Comparison of ENCODE assay signal across 19 cellular contexts in genomic region chr2:187415449-187415848, GRCh38. TPM values are rescaled to one million over a fixed set of nuclear protein-coding genes. Genes with fewer than 3 reads are reported as not detected.
DNase-seq lines count a peak whose midpoint lies in the region; ATAC-seq, FAIRE-seq and TF ChIP-seq lines count a peak whose summit lies in the region.
"Had no signal": no experiment of that assay in that cellular context is flagged by ENCODE, and none has a peak within 500 bp of the region (broad histone marks: within the 10 kb centered on the region; RNA-seq: fewer than 3 reads in every experiment).

No MANE protein-coding gene starts in this region.

- H2AFZ ChIP-seq in H1 (ENCODE audit: low read length) (no peak overlapping the region), neuronal stem cell (ENCODE audit: low read length) (no peak overlapping the region)
- H2AFZ ChIP-seq: GM23338 had no signal

- H3K27me3 ChIP-seq in H1 (replicated peaks in 1 of 4; ENCODE audit: control insufficient read depth in 3 of 4, extremely low read depth in 1 of 4, insufficient read depth in 3 of 4, low read length in 3 of 4): no peaks in the 10 kb centered on the region
- no peaks in the 10 kb centered on the region for H3K27me3 ChIP-seq in neuronal stem cell (ENCODE audit: control insufficient read depth in 3 of 3, insufficient read depth in 3 of 3, low read depth in 1 of 3, low read length in 3 of 3)
- no peaks in the 10 kb centered on the region for H3K27me3 ChIP-seq in spleen (replicated peaks in 1 of 7)

- H3K27me3 Mint-ChIP-seq in activated CD4-positive, alpha-beta T cell treated with anti-CD3 and anti-CD28 coated beads for 36 hours: no peaks in the 10 kb centered on the region
- H3K27me3 Mint-ChIP-seq: CD4-positive, alpha-beta memory T cell had no signal

- H3K79me1 ChIP-seq in H1 (ENCODE audit: low read depth, low read length) (no peaks in the 10 kb centered on the region), neuronal stem cell (ENCODE audit: low read depth, low read length) (no peaks in the 10 kb centered on the region)

- H3K79me2 ChIP-seq in H1 (ENCODE audit: control insufficient read depth in 1 of 2, insufficient read depth in 2 of 2, low read length in 2 of 2): no peaks in the 10 kb centered on the region

- no peak overlapping the region for H4K5ac ChIP-seq in H1 (ENCODE audit: insufficient read length, low read depth, low read length)

- CTCF ChIA-PET in H1 (lab: Charles Lee; ENCODE audit: partially characterized antibody): no interaction called here
- CTCF ChIA-PET in activated CD4-positive, alpha-beta T cell treated with anti-CD3 and anti-CD28 coated beads for 36 hours (lab: Charles Lee): no interaction called here

- H2AK5ac ChIP-seq in H1 (ENCODE audit: low read depth, low read length) (no peak overlapping the region), neuronal stem cell (ENCODE audit: low read depth, low read length) (no peak overlapping the region)

- H3K56ac ChIP-seq in H1 (replicated peaks; ENCODE audit: insufficient read length, low read depth, low read length): no peak overlapping the region

- 94% methylated on average over 5 of the region's 5 CpGs; no CpG with 5 or more reads in 1 of the 2 experiments for WGBS in H1 (ENCODE audit: extremely low coverage in 1 of 2, insufficient coverage in 1 of 2, insufficient read length in 1 of 2, insufficient replicate concordance in 2 of 2, low coverage in 1 of 2, low lambda C conversion rate in 2 of 2, missing lambda C conversion rate in 1 of 2), 2 experiments
- WGBS in neuronal stem cell (ENCODE audit: extremely low coverage in 2 of 2, insufficient read length in 2 of 2, insufficient replicate concordance in 1 of 2), 2 donors: no CpG with 5 or more reads among the region's 5 CpGs
- 66 to 91% (median 83%) methylated on average over 5 of the region's 5 CpGs for WGBS in spleen, 5 donors

- H3K36me3 ChIP-seq in H1 (ENCODE audit: control insufficient read depth in 2 of 4, insufficient read depth in 4 of 4, low read length in 3 of 4): no peaks in the 10 kb centered on the region
- no peaks in the 10 kb centered on the region for H3K36me3 ChIP-seq in neuronal stem cell (replicated peaks in 1 of 2; ENCODE audit: control insufficient read depth in 2 of 2, insufficient read depth in 2 of 2, low read length in 2 of 2)
- H3K36me3 ChIP-seq in spleen: no peaks in the 10 kb centered on the region
- H3K36me3 ChIP-seq: HAP-1 had no signal

- no peaks in the 10 kb centered on the region for H3K36me3 Mint-ChIP-seq in activated CD4-positive, alpha-beta T cell treated with anti-CD3 and anti-CD28 coated beads for 36 hours (ENCODE audit: low read depth)
- H3K36me3 Mint-ChIP-seq: CD4-positive, alpha-beta memory T cell had no signal

- no peak for FAIRE-seq in H1 (lab: Jason Lieb, UNC)
- FAIRE-seq: GM12891, GM18507, H54 had no signal

- H3K9me3 Mint-ChIP-seq in activated CD4-positive, alpha-beta T cell treated with anti-CD3 and anti-CD28 coated beads for 36 hours (ENCODE audit: low read depth): peaks cover 2% of the 10 kb centered on the region
- H3K9me3 Mint-ChIP-seq: HFFc6 had no signal

- no peak overlapping the region for H3K27ac Mint-ChIP-seq in activated CD4-positive, alpha-beta T cell treated with anti-CD3 and anti-CD28 coated beads for 36 hours
- H3K27ac Mint-ChIP-seq: CD4-positive, alpha-beta memory T cell; GM23338; HFFc6 had no signal

- H4K20me1 ChIP-seq in H1 (replicated peaks in 1 of 2; ENCODE audit: control insufficient read depth in 1 of 2, insufficient read depth in 2 of 2, low read length in 2 of 2): no peaks in the 10 kb centered on the region

- H3K18ac ChIP-seq in H1 (ENCODE audit: extremely low read depth, low read length) (no peak overlapping the region), neuronal stem cell (ENCODE audit: low read length) (peak overlapping the region; percentile 28)

- POLR2A ChIA-PET in H1 (lab: Charles Lee; ENCODE audit: partially characterized antibody): interaction anchor here (0.6 kb wide), 1 partner anchor 494 kb away, joined by 3 read pairs; no protein-coding TSS in a partner anchor
- POLR2A ChIA-PET in activated CD4-positive, alpha-beta T cell treated with anti-CD3 and anti-CD28 coated beads for 36 hours (lab: Charles Lee): no interaction called here

- no peak overlapping the region for H3K4me2 ChIP-seq in H1 (ENCODE audit: insufficient read depth in 1 of 2, low read depth in 2 of 2, low read length in 2 of 2)
- no peak overlapping the region for H3K4me2 ChIP-seq in neuronal stem cell (ENCODE audit: insufficient read depth, low read length, poor library complexity, severe bottlenecking)
- H3K4me2 ChIP-seq: GM23338 had no signal

- no peak for TF ChIP-seq EP300 in H1 (IDR thresholded peaks at IDR 0.05; ENCODE audit: borderline replicate concordance in 1 of 2, low read depth in 2 of 2, low read length in 2 of 2)

- no peak for TF ChIP-seq RAD21 in H1 (IDR thresholded peaks at IDR 0.05 in 1 of 2, conservative IDR thresholded peaks at IDR 0.05 in 1 of 2; ENCODE audit: low read depth in 2 of 2, low read length in 2 of 2)

- no peak overlapping the region for H2BK15ac ChIP-seq in H1 (ENCODE audit: low read length)
- H2BK15ac ChIP-seq in neuronal stem cell (ENCODE audit: low read length): peak overlapping the region; percentile 75

- H4K8ac ChIP-seq in H1 (ENCODE audit: extremely low read depth, insufficient read depth, low read length): no peak overlapping the region
- H4K8ac ChIP-seq in neuronal stem cell (ENCODE audit: low read depth, low read length): no peak overlapping the region

- H2BK20ac ChIP-seq in H1 (ENCODE audit: low read length): 0 out of 2 replicates have a peak overlapping the region, but pooled peaks have one; percentile 34

- no peaks in the 10 kb centered on the region for H3K4me1 Mint-ChIP-seq in activated CD4-positive, alpha-beta T cell treated with anti-CD3 and anti-CD28 coated beads for 36 hours
- H3K4me1 Mint-ChIP-seq: CD4-positive, alpha-beta memory T cell had no signal

- TF ChIP-seq POLR2A in H1 (IDR thresholded peaks at IDR 0.05; ENCODE audit: control extremely low read depth in 1 of 2, low read depth in 2 of 2, low read length in 2 of 2) (no peak), spleen (IDR thresholded peaks at IDR 0.05) (no peak)

- intact Hi-C loops in spleen (cut with DNase I; ENCODE audit: low total_unique reads): no loop called here
- intact Hi-C loops in activated CD4-positive, alpha-beta T cell treated with anti-CD3 and anti-CD28 coated beads for 36 hours (cut with DNase I, micrococcal nuclease): no loop called here

- H2BK120ac ChIP-seq in H1 (replicated peaks; ENCODE audit: low read depth, low read length) (no peak overlapping the region), neuronal stem cell (ENCODE audit: low read depth, low read length) (no peak overlapping the region)

- no peak overlapping the region for H3K27ac ChIP-seq in H1 (ENCODE audit: low read depth, low read length)
- no peak overlapping the region for H3K27ac ChIP-seq in neuronal stem cell (replicated peaks; ENCODE audit: low read length)
- H3K27ac ChIP-seq in spleen: no peak overlapping the region

- H3K23ac ChIP-seq in H1 (ENCODE audit: insufficient read length): no peak overlapping the region
- no peak overlapping the region for H3K23ac ChIP-seq in neuronal stem cell (ENCODE audit: low read depth, low read length, poor library complexity)

- peak; percentile 15 for DNase-seq in UCSD-AML1 (lab: John Stamatoyannopoulos, UW; ENCODE audit: unreplicated experiment)
- DNase-seq in H1 (ENCODE audit: low read depth in 1 of 2, low spot score in 2 of 2): no peak
- DNase-seq in neuronal stem cell (ENCODE audit: low spot score): no peak
- DNase-seq in spleen: peak; percentile 50
- no peak for DNase-seq in activated CD4-positive, alpha-beta T cell treated with anti-CD3 and anti-CD28 coated beads for 36 hours
- DNase-seq: C1 segment of cervical spinal cord; Calu3; CD4-positive, alpha-beta memory T cell; COR-L47; DMS53; DMS79 treated with DMSO at 0.1 percent for 48 hours; GF-D8; HFFc6 had no signal

- H2BK12ac ChIP-seq in H1 (ENCODE audit: low read depth, low read length): no peak overlapping the region
- H2BK12ac ChIP-seq in neuronal stem cell (ENCODE audit: low read length): no peak overlapping the region

- no peak overlapping the region for H3K4me3 Mint-ChIP-seq in activated CD4-positive, alpha-beta T cell treated with anti-CD3 and anti-CD28 coated beads for 36 hours
- H3K4me3 Mint-ChIP-seq: CD4-positive, alpha-beta memory T cell; GM23338; HFFc6 had no signal

- H3K4me3 ChIP-seq in H1 (ENCODE audit: extremely low read depth in 1 of 4, insufficient read depth in 2 of 4, low read depth in 3 of 4, low read length in 4 of 4) (no peak overlapping the region), neuronal stem cell (ENCODE audit: low read length in 2 of 2) (peak overlapping the region in 1 of 2 donors; percentile 58), spleen (no peak overlapping the region)
- H3K4me3 ChIP-seq: GM23338, HAP-1 had no signal

- H3K4me1 ChIP-seq in H1 (replicated peaks in 1 of 4; ENCODE audit: control insufficient read depth in 3 of 4, insufficient read depth in 4 of 4, low read length in 3 of 4) (peaks cover 0 to 2% (median 0%) of the 10 kb centered on the region in 4 experiments; a peak in 2 of 7 replicates), neuronal stem cell (ENCODE audit: control insufficient read depth in 2 of 2, insufficient read depth in 1 of 2, low read depth in 1 of 2, low read length in 2 of 2) (peaks cover 0 to 1% of the 10 kb centered on the region in 2 donors), spleen (no peaks in the 10 kb centered on the region)

- TF ChIP-seq CTCF in H1 (IDR thresholded peaks at IDR 0.05; ENCODE audit: control extremely low read depth in 1 of 3, insufficient read depth in 1 of 3, low read depth in 1 of 3, low read length in 3 of 3) (no peak), spleen (IDR thresholded peaks at IDR 0.05 in 8 of 11, conservative IDR thresholded peaks at IDR 0.05 in 3 of 11) (no peak)

- no peak for ATAC-seq in HG02970 (IDR thresholded peaks at IDR 0.05; ENCODE audit: low FRiP score, unreplicated experiment)
- ATAC-seq in activated CD4-positive, alpha-beta T cell treated with anti-CD3 and anti-CD28 coated beads for 36 hours: no peak
- ATAC-seq: GM23338 had no signal

- no peak overlapping the region for H3K4ac ChIP-seq in H1 (replicated peaks; ENCODE audit: insufficient read length, low read depth, low read length)
- no peak overlapping the region for H3K4ac ChIP-seq in neuronal stem cell (ENCODE audit: low read length)

- no peaks in the 10 kb centered on the region for H3K9me3 ChIP-seq in H1 (ENCODE audit: insufficient read depth in 2 of 2, low read depth in 1 of 2, low read length in 1 of 2)
- H3K9me3 ChIP-seq in neuronal stem cell (replicated peaks in 1 of 2; ENCODE audit: control insufficient read depth in 2 of 2, insufficient read depth in 1 of 2, low read depth in 1 of 2, low read length in 2 of 2): peaks cover 0 to 14% of the 10 kb centered on the region in 2 donors
- H3K9me3 ChIP-seq in spleen: peaks cover 0 to 12% (median 0%) of the 10 kb centered on the region in 8 donors
- H3K9me3 ChIP-seq: HAP-1 had no signal

- H3K14ac ChIP-seq in H1 (ENCODE audit: insufficient read length): no peak overlapping the region
- H3K14ac ChIP-seq in neuronal stem cell (ENCODE audit: low read length): no peak overlapping the region

- peak overlapping the region; percentile 9; the same call in 1 of the 2 replicates for H2BK5ac ChIP-seq in H1 (ENCODE audit: low read depth, low read length)
- H2BK5ac ChIP-seq in neuronal stem cell (ENCODE audit: low read length): no peak overlapping the region

- H4K91ac ChIP-seq in H1 (replicated peaks; ENCODE audit: insufficient read length, low read length) (no peak overlapping the region), neuronal stem cell (ENCODE audit: low read depth, low read length, poor library complexity) (no peak overlapping the region)

- H3K23me2 ChIP-seq in H1 (ENCODE audit: low read depth, low read length): no peaks in the 10 kb centered on the region

- no peak overlapping the region for H3K9ac ChIP-seq in H1 (replicated peaks in 1 of 4; ENCODE audit: extremely low read depth in 1 of 4, low read depth in 3 of 4, low read length in 3 of 4)
- peak overlapping the region; percentile 21 for H3K9ac ChIP-seq in neuronal stem cell (ENCODE audit: low read depth, low read length, poor library complexity)

RNA-seq across cellular contexts. Expression of gene CALCRL, which starts 32.6 kb away (rescaled TPM):
- 3.0 and 4.5 TPM in 2 replicates for total RNA-seq in H1 (2021; fragmentation: NEBNext Ultra II Directional; extraction: Animal tissue kit (Norgen Biotek cat#: 25700))
- 1.9 and 2.4 TPM in 2 replicates for polyA plus RNA-seq in H1 (2011; rRNA removed)
- 1.5 TPM for polyA plus RNA-seq in H1 (2011; cell fraction: cytosol; rRNA removed)
- 1.7 TPM for polyA plus RNA-seq in H1 (2011; cell fraction: nucleus; rRNA removed)
- polyA plus RNA-seq in H1 (2012, experiment 1 of 2): 0.82 to 2.2 TPM (median 1.4 TPM) in 4 replicates
- 0.24 TPM for polyA plus RNA-seq in H1 (2012, experiment 2 of 2)
- 2.3 TPM for polyA plus RNA-seq in H1 (2013, experiment 1 of 2)
- 2.7 TPM for polyA plus RNA-seq in H1 (2013, experiment 2 of 2)
- polyA minus RNA-seq in H1 (2011; rRNA and poly(A)+ RNA removed): 8.9 and 11.5 TPM in 2 replicates
- polyA minus RNA-seq in H1 (2011; cell fraction: cytosol; rRNA and poly(A)+ RNA removed): 2.6 TPM
- polyA minus RNA-seq in H1 (2011; cell fraction: nucleus; rRNA and poly(A)+ RNA removed): 13.6 TPM
- polyA plus RNA-seq in neuronal stem cell (2013, experiment 1 of 2): 0.70 TPM
- polyA plus RNA-seq in neuronal stem cell (2013, experiment 2 of 2): 0.84 TPM
- total RNA-seq in spleen: 10 to 100 TPM in 6 of 7 donors, 1 to 10 TPM in 1; 9.4 to 42.7 (median 28.8) TPM
- 1 to 10 TPM; 2.9 to 5.9 (median 3.5) TPM for polyA plus RNA-seq in spleen
- total RNA-seq in activated CD4-positive, alpha-beta T cell treated with anti-CD3 and anti-CD28 coated beads for 36 hours: 1 to 10 TPM; 1.2 to 1.8 TPM
- polyA plus RNA-seq: CD4-positive, alpha-beta memory T cell had no signal

Comparison
In these comparisons a context has a peak if more than half of its experiments do, and no peak if none do; other contexts are left out.
1. DNase-seq: peak in UCSD-AML1 (single experiment) and spleen (single experiment); none in H1 (0 of 2), neuronal stem cell (single experiment) and activated CD4-positive, alpha-beta T cell treated with anti-CD3 and anti-CD28 coated beads for 36 hours (single experiment).